In genomic region chr10:124645496-124646095, GRCh38 we compare ENCODE assay signal across 15 cellular contexts.
DNase-seq lines count a peak whose midpoint lies in the region; ATAC-seq and TF ChIP-seq lines count a peak whose summit lies in the region.
"Had no signal": no experiment of that assay in that cellular context is flagged by ENCODE, and none has a peak within 500 bp of the region (broad histone marks: within the 10 kb centered on the region; RNA-seq: fewer than 3 reads in every experiment).

No MANE protein-coding gene starts in this region.

- CTCF ChIA-PET in CD4-positive, alpha-beta T cell (lab: Charles Lee), result interaction anchor here (0.9 kb wide), 1 partner anchor 9 kb away, joined by 3 read pairs; no protein-coding TSS in a partner anchor

- no peak for TF ChIP-seq CTCF in CD4-positive, alpha-beta T cell (IDR thresholded peaks at IDR 0.05)
- no peak for TF ChIP-seq CTCF in WERI-Rb-1 (IDR thresholded peaks at IDR 0.05; ENCODE audit: low read depth, low read length)
- no peak for TF ChIP-seq CTCF in right atrium auricular region (IDR thresholded peaks at IDR 0.05)

- intact Hi-C loops in CD4-positive, alpha-beta T cell (cut with DNase I, micrococcal nuclease), result loop anchor here (5.0 to 10.0 kb wide), 4 partner anchors 42 to 111 kb away; no protein-coding TSS in a partner anchor
- intact Hi-C loops in posterior vena cava (cut with DNase I), result loop anchor here in 1 of 2 donors (10.0 kb wide), 1 partner anchor 89 kb away; no protein-coding TSS in a partner anchor

- peak overlapping the region; percentile 89 for H3K27ac Mint-ChIP-seq in CD4-positive, alpha-beta T cell
- H3K27ac Mint-ChIP-seq: activated CD8-positive, alpha-beta memory T cell treated with anti-CD3 and anti-CD28 coated beads, Interleukin-2, amount 10 ng/mL, durations not matched to agents 7 days and 5 days had no signal

- POLR2A ChIA-PET in CD4-positive, alpha-beta T cell (lab: Charles Lee), result interaction anchor here (1.0 to 6.8 kb wide), 4 partner anchors 9 to 95 kb away, joined by 3 to 72 read pairs (median 26); no protein-coding TSS in a partner anchor

- no peak overlapping the region for H3K4me3 Mint-ChIP-seq in CD4-positive, alpha-beta T cell
- H3K4me3 Mint-ChIP-seq: activated CD8-positive, alpha-beta memory T cell treated with anti-CD3 and anti-CD28 coated beads, Interleukin-2, amount 10 ng/mL, durations not matched to agents 7 days and 5 days had no signal

- no peak for ATAC-seq in CD4-positive, alpha-beta T cell (ENCODE audit: poor library complexity)
- ATAC-seq in HG02571 (IDR thresholded peaks at IDR 0.05; ENCODE audit: unreplicated experiment), result no peak
- ATAC-seq: activated CD8-positive, alpha-beta memory T cell treated with anti-CD3 and anti-CD28 coated beads, Interleukin-2, amount 10 ng/mL, durations not matched to agents 7 days and 5 days had no signal

- no peaks in the 10 kb centered on the region for H3K9me3 ChIP-seq in CD4-positive, alpha-beta T cell (ENCODE audit: control insufficient read depth, low read length)
- H3K9me3 ChIP-seq in WERI-Rb-1 (ENCODE audit: severe bottlenecking) (no peaks in the 10 kb centered on the region), right atrium auricular region (no peaks in the 10 kb centered on the region)

- H3K9me3 Mint-ChIP-seq in CD4-positive, alpha-beta T cell, result no peaks in the 10 kb centered on the region

- H3K27me3 ChIP-seq in CD4-positive, alpha-beta T cell (ENCODE audit: control insufficient read depth, insufficient read depth, low read length), result no peaks in the 10 kb centered on the region
- no peaks in the 10 kb centered on the region for H3K27me3 ChIP-seq in WERI-Rb-1 (ENCODE audit: insufficient read depth, low read depth, severe bottlenecking)
- no peaks in the 10 kb centered on the region for H3K27me3 ChIP-seq in right atrium auricular region

- H3K36me3 ChIP-seq in WERI-Rb-1 (peaks cover 2% of the 10 kb centered on the region), right atrium auricular region (no peaks in the 10 kb centered on the region)

- peaks cover 6% of the 10 kb centered on the region for H3K36me3 Mint-ChIP-seq in CD4-positive, alpha-beta T cell (ENCODE audit: low read depth)

- H3K27ac ChIP-seq in CD4-positive, alpha-beta T cell (ENCODE audit: low read depth, low read length), result no peak overlapping the region
- peak overlapping the region; percentile 20; the same call in 1 of the 2 replicates for H3K27ac ChIP-seq in WERI-Rb-1
- H3K27ac ChIP-seq in right atrium auricular region, result peak overlapping the region; percentile 55 to 70
- peak overlapping the region in 20 of 21 experiments; percentile 20 to 98 (median 80) for H3K27ac ChIP-seq in skin epidermis
- H3K27ac ChIP-seq: C4-2B, PC-9 had no signal

- H3K4me1 ChIP-seq in right atrium auricular region, result peaks cover 2 to 97% of the 10 kb centered on the region in 2 donors

- peaks cover 90% of the 10 kb centered on the region for H3K4me1 Mint-ChIP-seq in CD4-positive, alpha-beta T cell (ENCODE audit: low read depth)

- no peaks in the 10 kb centered on the region for H3K27me3 Mint-ChIP-seq in CD4-positive, alpha-beta T cell
- H3K27me3 Mint-ChIP-seq: activated CD8-positive, alpha-beta memory T cell treated with anti-CD3 and anti-CD28 coated beads, Interleukin-2, amount 10 ng/mL, durations not matched to agents 7 days and 5 days had no signal

- DNase-seq in CD4-positive, alpha-beta T cell, result no peak
- DNase-seq in WERI-Rb-1, result no peak
- DNase-seq in right atrium auricular region (ENCODE audit: low spot score), result no peak
- DNase-seq in NCI-H1092 treated with DMSO at 0.1 percent for 48 hours (lab: John Stamatoyannopoulos, UW), result no peak
- DNase-seq in D341Med (ENCODE audit: low spot score), result no peak
- no peak for DNase-seq in posterior vena cava (ENCODE audit: low spot score)
- DNase-seq: activated CD8-positive, alpha-beta memory T cell treated with anti-CD3 and anti-CD28 coated beads, Interleukin-2, amount 10 ng/mL, durations not matched to agents 7 days and 5 days; amniotic stem cell; GF-D8; MM.1S; T1000 had no signal

- H3K4me3 ChIP-seq in WERI-Rb-1 (ENCODE audit: low read depth, low read length), result no peak overlapping the region
- no peak overlapping the region for H3K4me3 ChIP-seq in right atrium auricular region
- no peak overlapping the region for H3K4me3 ChIP-seq in skin epidermis
- H3K4me3 ChIP-seq: PC-9 had no signal
